In the genomic region with DNA sequence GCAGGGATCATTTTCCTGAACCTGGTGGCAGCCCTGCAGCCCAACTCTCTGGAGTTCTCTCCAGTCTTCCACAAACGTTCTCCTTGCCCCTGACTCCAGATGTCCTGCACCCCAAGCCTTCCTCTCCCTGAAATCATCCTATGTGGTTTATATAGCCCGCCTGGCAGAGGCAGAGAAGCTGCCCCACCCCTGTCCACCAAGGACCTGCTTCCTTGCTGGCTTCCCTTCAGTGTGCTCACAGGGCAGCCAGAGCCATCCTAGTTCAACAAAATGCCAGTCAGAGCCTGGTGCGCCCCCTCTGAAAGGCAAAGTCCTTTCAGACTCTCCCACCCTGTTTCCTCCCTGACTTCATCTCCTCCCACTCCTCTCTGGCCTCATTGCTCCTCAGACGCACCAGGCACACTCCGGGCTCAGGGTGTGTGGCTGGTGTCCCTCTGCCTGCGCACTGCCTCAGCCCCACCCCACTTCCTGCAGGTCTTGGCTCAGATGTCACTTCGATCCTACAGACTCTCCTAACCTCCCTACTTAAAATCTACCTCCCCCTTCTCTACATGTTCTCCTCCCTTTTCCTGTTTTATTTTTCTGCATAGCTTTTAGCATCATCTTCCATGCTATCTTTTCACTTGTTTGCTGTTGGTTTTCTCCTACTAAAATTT, we compare ENCODE assay signal across 8 cellular contexts. TPM values are rescaled to one million over a fixed set of nuclear protein-coding genes. Genes with fewer than 3 reads are reported as not detected.
DNase-seq lines count a peak whose midpoint lies in the region; ATAC-seq and TF ChIP-seq lines count a peak whose summit lies in the region.

No MANE protein-coding gene starts in this region.

- H3K27me3 Mint-ChIP-seq in activated CD8-positive, alpha-beta memory T cell treated with anti-CD3 and anti-CD28 coated beads, Interleukin-2, amount 10 ng/mL, durations not matched to agents 7 days and 5 days = peaks cover 53% of the 10 kb centered on the region

- H3K36me3 ChIP-seq in WERI-Rb-1 (no peaks in the 10 kb centered on the region), right atrium auricular region (no peaks in the 10 kb centered on the region)

- no peaks in the 10 kb centered on the region for H3K9me3 Mint-ChIP-seq in activated CD8-positive, alpha-beta memory T cell treated with anti-CD3 and anti-CD28 coated beads, Interleukin-2, amount 10 ng/mL, durations not matched to agents 7 days and 5 days (ENCODE audit: low read depth)

- H3K4me3 Mint-ChIP-seq in activated CD8-positive, alpha-beta memory T cell treated with anti-CD3 and anti-CD28 coated beads, Interleukin-2, amount 10 ng/mL, durations not matched to agents 7 days and 5 days = no peak overlapping the region

- no peaks in the 10 kb centered on the region for H3K27me3 ChIP-seq in WERI-Rb-1 (ENCODE audit: insufficient read depth, low read depth, severe bottlenecking)
- no peaks in the 10 kb centered on the region for H3K27me3 ChIP-seq in right atrium auricular region

- peaks cover 22% of the 10 kb centered on the region for H3K4me1 Mint-ChIP-seq in activated CD8-positive, alpha-beta memory T cell treated with anti-CD3 and anti-CD28 coated beads, Interleukin-2, amount 10 ng/mL, durations not matched to agents 7 days and 5 days

- H3K27ac Mint-ChIP-seq in activated CD8-positive, alpha-beta memory T cell treated with anti-CD3 and anti-CD28 coated beads, Interleukin-2, amount 10 ng/mL, durations not matched to agents 7 days and 5 days = no peak overlapping the region

- peaks cover 0 to 71% of the 10 kb centered on the region in 2 donors for H3K4me1 ChIP-seq in right atrium auricular region

- CTCF ChIA-PET in activated CD8-positive, alpha-beta memory T cell treated with anti-CD3 and anti-CD28 coated beads, Interleukin-2, amount 10 ng/mL, durations not matched to agents 7 days and 5 days (lab: Charles Lee) = interaction anchor here (0.7 to 1.7 kb wide), 4 partner anchors 19 to 351 kb away, joined by 3 read pairs; no protein-coding TSS in a partner anchor

- peak; percentile 82 for ATAC-seq in activated CD8-positive, alpha-beta memory T cell treated with anti-CD3 and anti-CD28 coated beads, Interleukin-2, amount 10 ng/mL, durations not matched to agents 7 days and 5 days
- ATAC-seq in GM18520 (IDR thresholded peaks at IDR 0.05; ENCODE audit: unreplicated experiment) (no peak), GM21447 (IDR thresholded peaks at IDR 0.05; ENCODE audit: unreplicated experiment) (no peak)

- H3K4me3 ChIP-seq in WERI-Rb-1 (ENCODE audit: low read depth, low read length) (no peak overlapping the region), right atrium auricular region (no peak overlapping the region)

- H3K27ac ChIP-seq in WERI-Rb-1 (no peak overlapping the region), right atrium auricular region (peak overlapping the region; percentile 58 to 98), substantia nigra (ENCODE audit: low read depth, low read length, poor library complexity, severe bottlenecking) (peak overlapping the region; percentile 39)

- no peaks in the 10 kb centered on the region for H3K36me3 Mint-ChIP-seq in activated CD8-positive, alpha-beta memory T cell treated with anti-CD3 and anti-CD28 coated beads, Interleukin-2, amount 10 ng/mL, durations not matched to agents 7 days and 5 days

- DNase-seq in activated CD8-positive, alpha-beta memory T cell treated with anti-CD3 and anti-CD28 coated beads, Interleukin-2, amount 10 ng/mL, durations not matched to agents 7 days and 5 days = peak; percentile 56
- DNase-seq in activated CD8-positive, alpha-beta memory T cell treated with anti-CD3 and anti-CD28 coated beads, Interleukin-2, amount 50 U/mL, for 4 hours = no peak
- DNase-seq in WERI-Rb-1 = peak; percentile 37
- no peak for DNase-seq in right atrium auricular region (ENCODE audit: low spot score)
- DNase-seq in substantia nigra (lab: John Stamatoyannopoulos, UW) = no peak
- no peak for DNase-seq in retina

- H3K9me3 ChIP-seq in WERI-Rb-1 (ENCODE audit: severe bottlenecking) = no peaks in the 10 kb centered on the region
- H3K9me3 ChIP-seq in right atrium auricular region = no peaks in the 10 kb centered on the region

- TF ChIP-seq CTCF in WERI-Rb-1 (IDR thresholded peaks at IDR 0.05; ENCODE audit: low read depth, low read length) (no peak), right atrium auricular region (IDR thresholded peaks at IDR 0.05) (no peak)

RNA-seq across cellular contexts. Expression of a gene that starts 5.9 kb away (rescaled TPM):
- total RNA-seq in activated CD8-positive, alpha-beta memory T cell treated with anti-CD3 and anti-CD28 coated beads, Interleukin-2, amount 10 ng/mL, durations not matched to agents 7 days and 5 days = not detected
- total RNA-seq in right atrium auricular region = 1 to 10 TPM; 2.6 to 4.4 TPM

RNA-seq across cellular contexts. Expression of a gene that starts 14.6 kb away (rescaled TPM):
- not detected for total RNA-seq in activated CD8-positive, alpha-beta memory T cell treated with anti-CD3 and anti-CD28 coated beads, Interleukin-2, amount 10 ng/mL, durations not matched to agents 7 days and 5 days
- total RNA-seq in right atrium auricular region = 100 to 1,000 TPM in 1 of 2 donors, 10 to 100 TPM in 1; 83.3 to 183 TPM

RNA-seq across cellular contexts. Expression of a gene that starts 32.6 kb away (rescaled TPM):
- total RNA-seq in activated CD8-positive, alpha-beta memory T cell treated with anti-CD3 and anti-CD28 coated beads, Interleukin-2, amount 10 ng/mL, durations not matched to agents 7 days and 5 days = 1 to 10 TPM; 3.3 to 4.7 TPM
- total RNA-seq in right atrium auricular region = 1 to 10 TPM in 1 of 2 donors, under 1 TPM in 1; 0.48 to 1.1 TPM

RNA-seq across cellular contexts. Expression of a gene that starts 37.2 kb away (rescaled TPM):
- total RNA-seq in activated CD8-positive, alpha-beta memory T cell treated with anti-CD3 and anti-CD28 coated beads, Interleukin-2, amount 10 ng/mL, durations not matched to agents 7 days and 5 days = not detected
- not detected for total RNA-seq in right atrium auricular region

RNA-seq across cellular contexts. Expression of a gene that starts 51.2 kb away (rescaled TPM):
- 10 to 100 TPM; 40.0 to 40.2 TPM for total RNA-seq in activated CD8-positive, alpha-beta memory T cell treated with anti-CD3 and anti-CD28 coated beads, Interleukin-2, amount 10 ng/mL, durations not matched to agents 7 days and 5 days
- 10 to 100 TPM in 1 of 2 donors, 1 to 10 TPM in 1; 8.9 to 13.3 TPM for total RNA-seq in right atrium auricular region

Comparison
In these comparisons a context has a peak if more than half of its experiments do, and no peak if none do; other contexts are left out.
1. DNase-seq: peak in activated CD8-positive, alpha-beta memory T cell treated with anti-CD3 and anti-CD28 coated beads, Interleukin-2, amount 10 ng/mL, durations not matched to agents 7 days and 5 days (single experiment) and WERI-Rb-1 (single experiment); none in activated CD8-positive, alpha-beta memory T cell treated with anti-CD3 and anti-CD28 coated beads, Interleukin-2, amount 50 U/mL, for 4 hours (single experiment), right atrium auricular region (single experiment), substantia nigra (0 of 49) and retina (single experiment).
2. RNA of a gene that starts 14.6 kb away (total RNA-seq): 83.3 to 183 TPM in right atrium auricular region; not detected in activated CD8-positive, alpha-beta memory T cell treated with anti-CD3 and anti-CD28 coated beads, Interleukin-2, amount 10 ng/mL, durations not matched to agents 7 days and 5 days; every median in the first group is over 10 times any median in the second.